Comparison of ENCODE assay signal across 9 cellular contexts in genomic region chr3:4845882-4846281, GRCh38.
A peak's percentile ranks its signal among the peaks of the same experiment; 100 is the strongest.
DNase-seq lines count a peak whose midpoint lies in the region; ATAC-seq and TF ChIP-seq lines count a peak whose summit lies in the region.
"Had no signal": no experiment of that assay in that cellular context is flagged by ENCODE, and none has a peak within 500 bp of the region (broad histone marks: within the 10 kb centered on the region; RNA-seq: fewer than 3 reads in every experiment).

No MANE protein-coding gene starts in this region.

- H3K27ac ChIP-seq in RWPE1 = no peak overlapping the region
- H3K27ac ChIP-seq: tibial artery had no signal

- no peaks in the 10 kb centered on the region for H3K27me3 Mint-ChIP-seq in effector memory CD8-positive, alpha-beta T cell

- ATAC-seq in GM18508 (IDR thresholded peaks at IDR 0.05; ENCODE audit: insufficient read depth, unreplicated experiment) = peak; percentile 72
- peak; percentile 79 for ATAC-seq in GM21423 (IDR thresholded peaks at IDR 0.05; ENCODE audit: unreplicated experiment)
- ATAC-seq in HG03175 (IDR thresholded peaks at IDR 0.05; ENCODE audit: unreplicated experiment) = peak; percentile 75
- ATAC-seq in effector memory CD8-positive, alpha-beta T cell (replicated peaks) = peak; percentile 77

- CTCF ChIA-PET in RWPE1 (lab: Yijun Ruan, JAX) = no interaction called here

- H3K27ac Mint-ChIP-seq in effector memory CD8-positive, alpha-beta T cell = peak overlapping the region; percentile 59 to 60

- DNase-seq in effector memory CD8-positive, alpha-beta T cell = no peak
- DNase-seq in retina = no peak
- no peak for DNase-seq in GM03348 (ENCODE audit: low spot score)
- no peak for DNase-seq in RPMI8226
- no peak for DNase-seq in RWPE1 (ENCODE audit: low spot score)
- DNase-seq: tibial artery had no signal

- no peak for TF ChIP-seq CTCF in RWPE1 (conservative IDR thresholded peaks at IDR 0.05; ENCODE audit: low read depth)

- peak overlapping the region in 1 of 2 donors; percentile 31 for H3K4me3 Mint-ChIP-seq in effector memory CD8-positive, alpha-beta T cell

- POLR2A ChIA-PET in RWPE1 (lab: Yijun Ruan, JAX; ENCODE audit: low non-redundant PET) = no interaction called here

- H3K9me3 Mint-ChIP-seq in effector memory CD8-positive, alpha-beta T cell = no peaks in the 10 kb centered on the region

- peaks cover 8% of the 10 kb centered on the region for H3K36me3 Mint-ChIP-seq in effector memory CD8-positive, alpha-beta T cell (ENCODE audit: insufficient read depth)

- peaks cover 36 to 52% of the 10 kb centered on the region in 2 donors for H3K4me1 Mint-ChIP-seq in effector memory CD8-positive, alpha-beta T cell (ENCODE audit: low read depth in 2 of 2)
